12 cellular contexts compared by ENCODE assay signal in the genomic region with DNA sequence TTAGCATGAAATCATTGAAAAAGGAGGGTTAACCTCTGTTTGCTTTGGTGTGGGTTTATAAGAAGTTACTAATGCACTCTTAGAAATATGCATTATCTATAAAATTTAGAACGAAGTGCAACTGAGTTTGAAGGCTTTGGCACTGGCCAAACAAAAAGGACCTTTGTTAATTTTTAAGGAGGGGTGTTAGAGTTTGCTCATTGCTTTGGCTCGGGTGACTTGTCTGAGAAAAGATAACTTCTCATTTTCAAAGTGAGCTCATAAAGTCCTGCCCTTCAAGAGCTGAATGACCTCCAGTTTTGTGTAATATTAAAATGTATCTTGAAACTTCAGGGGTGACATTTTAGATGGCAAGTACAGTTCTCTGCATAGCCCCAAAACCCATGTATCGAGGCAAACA. TPM values are rescaled to one million over a fixed set of nuclear protein-coding genes. Genes with fewer than 3 reads are reported as not detected.
DNase-seq lines count a peak whose midpoint lies in the region; ATAC-seq, FAIRE-seq and TF ChIP-seq lines count a peak whose summit lies in the region.
"Had no signal": no experiment of that assay in that cellular context is flagged by ENCODE, and none has a peak within 500 bp of the region (broad histone marks: within the 10 kb centered on the region; RNA-seq: fewer than 3 reads in every experiment).

No MANE protein-coding gene starts in this region.

- peak overlapping the region; percentile 47 to 95 for H3K27ac ChIP-seq in aorta (ENCODE audit: low read depth in 1 of 2, low read length in 2 of 2)
- H3K27ac ChIP-seq: parathyroid adenoma had no signal

- H3K4me1 Mint-ChIP-seq in effector memory CD8-positive, alpha-beta T cell (ENCODE audit: low read depth in 2 of 2) = peaks cover 35 to 43% of the 10 kb centered on the region in 2 donors
- H3K4me1 Mint-ChIP-seq in natural killer cell treated with Interleukin-12 subunit alpha and Interleukin-12 subunit beta and Interleukin-15 and Interleukin-18, amount 100 ng/mL, for 72 hours (ENCODE audit: low read depth in 2 of 2) = peaks cover 65 to 68% of the 10 kb centered on the region in 2 donors

- 18 to 21% methylated on average over 3 of the region's 3 CpGs for WGBS in aorta, 2 donors

- no peak for FAIRE-seq in D721Med (lab: Jason Lieb, UNC)

- no peaks in the 10 kb centered on the region for H3K27me3 Mint-ChIP-seq in effector memory CD8-positive, alpha-beta T cell
- no peaks in the 10 kb centered on the region for H3K27me3 Mint-ChIP-seq in natural killer cell treated with Interleukin-12 subunit alpha and Interleukin-12 subunit beta and Interleukin-15 and Interleukin-18, amount 100 ng/mL, for 72 hours
- H3K27me3 Mint-ChIP-seq: central memory CD8-positive, alpha-beta T cell had no signal

- no peak overlapping the region for H3K4me3 ChIP-seq in aorta (ENCODE audit: low read length in 2 of 2)

- H3K4me3 Mint-ChIP-seq in effector memory CD8-positive, alpha-beta T cell = no peak overlapping the region
- no peak overlapping the region for H3K4me3 Mint-ChIP-seq in natural killer cell treated with Interleukin-12 subunit alpha and Interleukin-12 subunit beta and Interleukin-15 and Interleukin-18, amount 100 ng/mL, for 72 hours
- H3K4me3 Mint-ChIP-seq: central memory CD8-positive, alpha-beta T cell had no signal

- H3K27ac Mint-ChIP-seq in effector memory CD8-positive, alpha-beta T cell = peak overlapping the region; percentile 73 to 74
- H3K27ac Mint-ChIP-seq in natural killer cell treated with Interleukin-12 subunit alpha and Interleukin-12 subunit beta and Interleukin-15 and Interleukin-18, amount 100 ng/mL, for 72 hours = peak overlapping the region; percentile 46 to 62

- ATAC-seq in Right ventricle myocardium superior (ENCODE audit: poor library complexity) (peak; percentile 18), Right ventricle myocardium inferior (no peak), aorta (ENCODE audit: low FRiP score) (no peak), GM19328 (IDR thresholded peaks at IDR 0.05; ENCODE audit: unreplicated experiment) (no peak)
- ATAC-seq in effector memory CD8-positive, alpha-beta T cell (replicated peaks) = no peak
- ATAC-seq in natural killer cell treated with Interleukin-12 subunit alpha and Interleukin-12 subunit beta and Interleukin-15 and Interleukin-18, amount 100 ng/mL, for 72 hours = no peak

- no peak for TF ChIP-seq CTCF in D721Med (IDR thresholded peaks at IDR 0.05; ENCODE audit: insufficient read depth, missing control alignments)

- H3K27me3 ChIP-seq in aorta (ENCODE audit: control insufficient read depth in 1 of 2, insufficient read depth in 2 of 2, low read length in 1 of 2) = no peaks in the 10 kb centered on the region

- H3K4me1 ChIP-seq in aorta (ENCODE audit: control insufficient read depth in 1 of 2, insufficient read depth in 2 of 2, low read length in 2 of 2) = peaks cover 13 to 18% of the 10 kb centered on the region in 2 donors

- DNase-seq in Right ventricle myocardium superior (no peak), Right ventricle myocardium inferior (ENCODE audit: missing footprints) (no peak), aorta (no peak), superior temporal gyrus (ENCODE audit: extremely low spot score) (no peak), D721Med (ENCODE audit: insufficient read length, low spot score) (no peak)
- DNase-seq in effector memory CD8-positive, alpha-beta T cell = no peak
- no peak for DNase-seq in natural killer cell treated with Interleukin-12 subunit alpha and Interleukin-12 subunit beta and Interleukin-15 and Interleukin-18, amount 100 ng/mL, for 72 hours (ENCODE audit: low spot score)
- DNase-seq: NCI-H187, SHP77 had no signal

- no peaks in the 10 kb centered on the region for H3K9me3 Mint-ChIP-seq in effector memory CD8-positive, alpha-beta T cell
- H3K9me3 Mint-ChIP-seq in natural killer cell treated with Interleukin-12 subunit alpha and Interleukin-12 subunit beta and Interleukin-15 and Interleukin-18, amount 100 ng/mL, for 72 hours = no peaks in the 10 kb centered on the region
- H3K9me3 Mint-ChIP-seq: central memory CD8-positive, alpha-beta T cell had no signal

- peaks cover 36% of the 10 kb centered on the region for H3K36me3 Mint-ChIP-seq in effector memory CD8-positive, alpha-beta T cell (ENCODE audit: insufficient read depth)
- H3K36me3 Mint-ChIP-seq in natural killer cell treated with Interleukin-12 subunit alpha and Interleukin-12 subunit beta and Interleukin-15 and Interleukin-18, amount 100 ng/mL, for 72 hours = peaks cover 27% of the 10 kb centered on the region

- H3K9me3 ChIP-seq in aorta (ENCODE audit: control insufficient read depth, low read length) = no peaks in the 10 kb centered on the region

- no peaks in the 10 kb centered on the region for H3K36me3 ChIP-seq in aorta (ENCODE audit: control insufficient read depth in 1 of 2, insufficient read depth in 2 of 2, low read length in 1 of 2)

- intact Hi-C loops in Right ventricle myocardium superior (cut with DNase I) = no loop called here
- intact Hi-C loops in Right ventricle myocardium inferior (cut with DNase I) = no loop called here
- intact Hi-C loops in aorta (cut with DNase I) = no loop called here

RNA-seq across cellular contexts. Expression of gene NEDD9, which starts 25.9 kb away (rescaled TPM):
- total RNA-seq in Right ventricle myocardium superior (23.7 TPM), Right ventricle myocardium inferior (29.3 TPM), aorta (100 to 1,000 TPM in 1 of 2 donors, 10 to 100 TPM in 1; 49.8 to 252 TPM)
- total RNA-seq in natural killer cell treated with Interleukin-12 subunit alpha and Interleukin-12 subunit beta and Interleukin-15 and Interleukin-18, amount 100 ng/mL, for 72 hours = 10 to 100 TPM; 59.9 to 81.3 TPM
- 10 to 100 TPM; 11.3 to 26.9 TPM for polyA plus RNA-seq in aorta
